Comparison of ENCODE assay signal across 8 cellular contexts in genomic region chr14:20332386-20332945, GRCh38. TPM values are rescaled to one million over a fixed set of nuclear protein-coding genes. Genes with fewer than 3 reads are reported as not detected.
DNase-seq lines count a peak whose midpoint lies in the region; ATAC-seq and TF ChIP-seq lines count a peak whose summit lies in the region.

No MANE protein-coding gene starts in this region.

- H3K4me1 ChIP-seq in mammary epithelial cell (ENCODE audit: insufficient read depth, low read length) (peaks cover 12% of the 10 kb centered on the region), liver (ENCODE audit: control insufficient read depth in 4 of 4, insufficient read depth in 4 of 4, low read length in 3 of 4) (peaks cover 9 to 52% (median 44%) of the 10 kb centered on the region in 4 donors), thymus (ENCODE audit: control insufficient read depth, insufficient read depth, low read length) (peaks cover 6% of the 10 kb centered on the region)

- no peaks in the 10 kb centered on the region for H3K9me3 ChIP-seq in mammary epithelial cell (replicated peaks; ENCODE audit: insufficient read depth, low read length)
- no peaks in the 10 kb centered on the region for H3K9me3 ChIP-seq in liver (ENCODE audit: control insufficient read depth in 4 of 4, low read length in 3 of 4)
- H3K9me3 ChIP-seq in thymus (ENCODE audit: control insufficient read depth), result no peaks in the 10 kb centered on the region

- H3K27ac ChIP-seq in mammary epithelial cell (ENCODE audit: insufficient read depth, low read depth, low read length) (peak overlapping the region; percentile 80), liver (ENCODE audit: low read depth in 1 of 2, low read length in 2 of 2) (peak overlapping the region; percentile 81 to 97), thymus (ENCODE audit: low read depth) (peak overlapping the region; percentile 80)

- CTCF ChIA-PET in mammary epithelial cell (lab: Charles Lee; ENCODE audit: low non-redundant PET), result no interaction called here

- peak overlapping the region; percentile 78 for H3K4me2 ChIP-seq in mammary epithelial cell (ENCODE audit: insufficient read depth, low read depth, low read length)

- intact Hi-C loops in mammary epithelial cell (cut with micrococcal nuclease), result no loop called here

- dilution Hi-C loops in mammary epithelial cell (cut with HindIII; ENCODE audit: low sequenced_read_pairs), result no loop called here

- in situ Hi-C loops in mammary epithelial cell (cut with MboI; ENCODE audit: low sequenced_read_pairs in 2 of 2), result loop anchor here in 1 of 2 donors (25.0 kb wide), 2 partner anchors 130 to 355 kb away; partner anchors contain the start of genes ANG, APEX1, OSGEP and PIP4P1

- no TSS peak for BruUV-seq in mammary epithelial cell (replicated peaks; lab: Mats Ljungman, UMichigan)

- TF ChIP-seq RAD21 in liver (IDR thresholded peaks at IDR 0.05), result no peak

- H3K36me3 ChIP-seq in mammary epithelial cell (ENCODE audit: insufficient read depth, low read length) (peaks cover 2% of the 10 kb centered on the region), liver (ENCODE audit: control insufficient read depth in 4 of 4, insufficient read depth in 3 of 4, low read depth in 1 of 4, low read length in 3 of 4) (peaks cover 0 to 11% (median 1%) of the 10 kb centered on the region in 4 donors), thymus (ENCODE audit: control insufficient read depth, insufficient read depth) (no peaks in the 10 kb centered on the region)

- H2AFZ ChIP-seq in mammary epithelial cell (ENCODE audit: low read depth, low read length), result peak overlapping the region; percentile 79

- H3K79me2 ChIP-seq in mammary epithelial cell (ENCODE audit: insufficient read depth, low read length), result peaks cover 55% of the 10 kb centered on the region

- TF ChIP-seq CTCF in AG10803 (conservative IDR thresholded peaks at IDR 0.05; ENCODE audit: low read length) (no peak), mammary epithelial cell (conservative IDR thresholded peaks at IDR 0.05 in 1 of 2, IDR thresholded peaks at IDR 0.05 in 1 of 2; ENCODE audit: extremely low read depth in 1 of 2, insufficient read depth in 1 of 2, low read depth in 1 of 2, low read length in 2 of 2) (no peak), liver (IDR thresholded peaks at IDR 0.05; ENCODE audit: low read depth, low read length, missing input control) (no peak)

- peak; percentile 5 for ATAC-seq in GM19372 (IDR thresholded peaks at IDR 0.05; ENCODE audit: low read depth, unreplicated experiment)

- peak overlapping the region; percentile 93 for H3K9ac ChIP-seq in mammary epithelial cell (ENCODE audit: insufficient read depth, low read length)
- H3K9ac ChIP-seq in liver (ENCODE audit: low read depth in 1 of 2, low read length in 2 of 2), result peak overlapping the region; percentile 52 to 98

- 3% methylated on average over 9 of the region's 9 CpGs for WGBS in mammary epithelial cell (ENCODE audit: low coverage, missing lambda C conversion rate)
- WGBS in liver, result 4% methylated on average over 9 of the region's 9 CpGs
- 15% methylated on average over 9 of the region's 9 CpGs for WGBS in thymus

- H3K27me3 ChIP-seq in mammary epithelial cell (ENCODE audit: insufficient read depth, low read length), result no peaks in the 10 kb centered on the region
- H3K27me3 ChIP-seq in liver (ENCODE audit: control insufficient read depth in 4 of 4, insufficient read depth in 4 of 4, low read length in 3 of 4), result no peaks in the 10 kb centered on the region
- no peaks in the 10 kb centered on the region for H3K27me3 ChIP-seq in thymus (ENCODE audit: control insufficient read depth, insufficient read depth)

- H3K4me3 ChIP-seq in AG10803 (ENCODE audit: low read length) (peak overlapping the region; percentile 70), mammary epithelial cell (replicated peaks in 1 of 3; ENCODE audit: insufficient read depth in 1 of 3, low read depth in 2 of 3, low read length in 3 of 3) (peak overlapping the region; percentile 59 to 68 (median 64)), liver (ENCODE audit: low read depth in 1 of 3, low read length in 3 of 3) (peak overlapping the region; percentile 53 to 98 (median 79)), thymus (ENCODE audit: low read length) (peak overlapping the region; percentile 70)

- DNase-seq in AG10803 (ENCODE audit: low read depth), result peak; percentile 9
- peak; percentile 31 for DNase-seq in M059J (ENCODE audit: low read depth)
- DNase-seq in mammary epithelial cell, result peak; percentile 8
- DNase-seq in NCI-H187 treated with DMSO at 0.1 percent for 48 hours (lab: John Stamatoyannopoulos, UW), result no peak
- DNase-seq in A172 (ENCODE audit: low spot score), result no peak

- no peaks in the 10 kb centered on the region for H4K20me1 ChIP-seq in mammary epithelial cell (ENCODE audit: insufficient read depth, low read length)

TF ChIP-seq in liver, 16 proteins besides CTCF, POLR2A, EP300 and RAD21 (continues in another document):
- no peak for TF ChIP-seq JUND (IDR thresholded peaks at IDR 0.05)
- TF ChIP-seq YY1 (IDR thresholded peaks at IDR 0.05), result no peak
- TF ChIP-seq RXRA (IDR thresholded peaks at IDR 0.05), result no peak
- TF ChIP-seq, protein P1, sequence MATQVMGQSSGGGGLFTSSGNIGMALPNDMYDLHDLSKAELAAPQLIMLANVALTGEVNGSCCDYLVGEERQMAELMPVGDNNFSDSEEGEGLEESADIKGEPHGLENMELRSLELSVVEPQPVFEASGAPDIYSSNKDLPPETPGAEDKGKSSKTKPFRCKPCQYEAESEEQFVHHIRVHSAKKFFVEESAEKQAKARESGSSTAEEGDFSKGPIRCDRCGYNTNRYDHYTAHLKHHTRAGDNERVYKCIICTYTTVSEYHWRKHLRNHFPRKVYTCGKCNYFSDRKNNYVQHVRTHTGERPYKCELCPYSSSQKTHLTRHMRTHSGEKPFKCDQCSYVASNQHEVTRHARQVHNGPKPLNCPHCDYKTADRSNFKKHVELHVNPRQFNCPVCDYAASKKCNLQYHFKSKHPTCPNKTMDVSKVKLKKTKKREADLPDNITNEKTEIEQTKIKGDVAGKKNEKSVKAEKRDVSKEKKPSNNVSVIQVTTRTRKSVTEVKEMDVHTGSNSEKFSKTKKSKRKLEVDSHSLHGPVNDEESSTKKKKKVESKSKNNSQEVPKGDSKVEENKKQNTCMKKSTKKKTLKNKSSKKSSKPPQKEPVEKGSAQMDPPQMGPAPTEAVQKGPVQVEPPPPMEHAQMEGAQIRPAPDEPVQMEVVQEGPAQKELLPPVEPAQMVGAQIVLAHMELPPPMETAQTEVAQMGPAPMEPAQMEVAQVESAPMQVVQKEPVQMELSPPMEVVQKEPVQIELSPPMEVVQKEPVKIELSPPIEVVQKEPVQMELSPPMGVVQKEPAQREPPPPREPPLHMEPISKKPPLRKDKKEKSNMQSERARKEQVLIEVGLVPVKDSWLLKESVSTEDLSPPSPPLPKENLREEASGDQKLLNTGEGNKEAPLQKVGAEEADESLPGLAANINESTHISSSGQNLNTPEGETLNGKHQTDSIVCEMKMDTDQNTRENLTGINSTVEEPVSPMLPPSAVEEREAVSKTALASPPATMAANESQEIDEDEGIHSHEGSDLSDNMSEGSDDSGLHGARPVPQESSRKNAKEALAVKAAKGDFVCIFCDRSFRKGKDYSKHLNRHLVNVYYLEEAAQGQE (IDR thresholded peaks at IDR 0.05), result no peak
- TF ChIP-seq NR2F2 (IDR thresholded peaks at IDR 0.05), result no peak
- TF ChIP-seq GABPA (IDR thresholded peaks at IDR 0.05 in 1 of 2, conservative IDR thresholded peaks at IDR 0.05 in 1 of 2), result no peak
- TF ChIP-seq MAX (IDR thresholded peaks at IDR 0.05), result no peak
- no peak for TF ChIP-seq FOXA1 (IDR thresholded peaks at IDR 0.05)
- TF ChIP-seq, protein P2, sequence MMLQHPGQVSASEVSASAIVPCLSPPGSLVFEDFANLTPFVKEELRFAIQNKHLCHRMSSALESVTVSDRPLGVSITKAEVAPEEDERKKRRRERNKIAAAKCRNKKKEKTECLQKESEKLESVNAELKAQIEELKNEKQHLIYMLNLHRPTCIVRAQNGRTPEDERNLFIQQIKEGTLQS (IDR thresholded peaks at IDR 0.05), result no peak
- no peak for TF ChIP-seq HNF4A (conservative IDR thresholded peaks at IDR 0.05)
- no peak for TF ChIP-seq SP1 (IDR thresholded peaks at IDR 0.05)
- no peak for TF ChIP-seq FOXA2 (IDR thresholded peaks at IDR 0.05)
- TF ChIP-seq EGR1 (IDR thresholded peaks at IDR 0.05; ENCODE audit: low read depth in 2 of 2), result no peak
- TF ChIP-seq TAF1 (conservative IDR thresholded peaks at IDR 0.05), result no peak
- TF ChIP-seq HNF4G (IDR thresholded peaks at IDR 0.05), result no peak

RNA-seq across cellular contexts. Expression of gene CCNB1IP1, which starts 0.6 kb away (rescaled TPM):
- 54.8 and 57.0 TPM in 2 replicates for total RNA-seq in M059J (2014; rRNA removed; shearing (Covaris generic))
- total RNA-seq in mammary epithelial cell (10 to 100 TPM; 51.2 to 55.4 TPM), liver (10 to 100 TPM; 14.5 to 31.0 TPM)
- polyA plus RNA-seq in mammary epithelial cell (37.7 TPM), liver (10 to 100 TPM; 14.9 to 16.5 TPM), thymus (58.6 TPM)
- polyA minus RNA-seq in mammary epithelial cell, result 16.8 TPM
- 28.6 and 30.3 TPM in 2 replicates for total RNA-seq in A172 (2014; rRNA removed; shearing (Covaris generic))

RNA-seq across cellular contexts. Expression of gene PARP2, which starts 11.0 kb away (rescaled TPM):
- total RNA-seq in M059J (2014; rRNA removed; shearing (Covaris generic)), result 25.4 and 27.8 TPM in 2 replicates
- total RNA-seq in mammary epithelial cell, result 10 to 100 TPM in 1 of 2 donors, 1 to 10 TPM in 1; 5.8 to 29.3 TPM
- 21.1 TPM for polyA plus RNA-seq in mammary epithelial cell
- 17.3 TPM for polyA minus RNA-seq in mammary epithelial cell
- total RNA-seq in liver, result 1 to 10 TPM; 7.1 to 7.2 TPM
- polyA plus RNA-seq in liver, result 10 to 100 TPM in 1 of 2 donors, 1 to 10 TPM in 1; 5.6 to 13.3 TPM
- polyA plus RNA-seq in thymus, result 12.7 TPM
- total RNA-seq in A172 (2014; rRNA removed; shearing (Covaris generic)), result 17.5 and 20.1 TPM in 2 replicates

RNA-seq across cellular contexts. Expression of gene TTC5, which starts 26.7 kb away (rescaled TPM):
- total RNA-seq in M059J (2014; rRNA removed; shearing (Covaris generic)), result 4.0 and 9.5 TPM in 2 replicates
- 10 to 100 TPM; 15.2 to 18.3 TPM for total RNA-seq in mammary epithelial cell
- polyA plus RNA-seq in mammary epithelial cell, result 11.3 TPM
- 3.4 TPM for polyA minus RNA-seq in mammary epithelial cell
- 1 to 10 TPM; 5.2 to 8.3 TPM for total RNA-seq in liver
- 1 to 10 TPM; 2.5 to 3.3 TPM for polyA plus RNA-seq in liver
- polyA plus RNA-seq in thymus, result 7.2 TPM
- 10.6 and 16.8 TPM in 2 replicates for total RNA-seq in A172 (2014; rRNA removed; shearing (Covaris generic))

Comparison
In these comparisons a context has a peak if more than half of its experiments do, and no peak if none do; other contexts are left out.
1. DNase-seq: peak in AG10803 (single experiment), M059J (single experiment) and mammary epithelial cell (single experiment); none in NCI-H187 treated with DMSO at 0.1 percent for 48 hours (single experiment) and A172 (single experiment).
2. Peak in every context shown above with its lines, with median percentiles within 50 percentile points of each other: H3K4me3 ChIP-seq and H3K27ac ChIP-seq.